8 cellular contexts compared by ENCODE assay signal in the genomic region with DNA sequence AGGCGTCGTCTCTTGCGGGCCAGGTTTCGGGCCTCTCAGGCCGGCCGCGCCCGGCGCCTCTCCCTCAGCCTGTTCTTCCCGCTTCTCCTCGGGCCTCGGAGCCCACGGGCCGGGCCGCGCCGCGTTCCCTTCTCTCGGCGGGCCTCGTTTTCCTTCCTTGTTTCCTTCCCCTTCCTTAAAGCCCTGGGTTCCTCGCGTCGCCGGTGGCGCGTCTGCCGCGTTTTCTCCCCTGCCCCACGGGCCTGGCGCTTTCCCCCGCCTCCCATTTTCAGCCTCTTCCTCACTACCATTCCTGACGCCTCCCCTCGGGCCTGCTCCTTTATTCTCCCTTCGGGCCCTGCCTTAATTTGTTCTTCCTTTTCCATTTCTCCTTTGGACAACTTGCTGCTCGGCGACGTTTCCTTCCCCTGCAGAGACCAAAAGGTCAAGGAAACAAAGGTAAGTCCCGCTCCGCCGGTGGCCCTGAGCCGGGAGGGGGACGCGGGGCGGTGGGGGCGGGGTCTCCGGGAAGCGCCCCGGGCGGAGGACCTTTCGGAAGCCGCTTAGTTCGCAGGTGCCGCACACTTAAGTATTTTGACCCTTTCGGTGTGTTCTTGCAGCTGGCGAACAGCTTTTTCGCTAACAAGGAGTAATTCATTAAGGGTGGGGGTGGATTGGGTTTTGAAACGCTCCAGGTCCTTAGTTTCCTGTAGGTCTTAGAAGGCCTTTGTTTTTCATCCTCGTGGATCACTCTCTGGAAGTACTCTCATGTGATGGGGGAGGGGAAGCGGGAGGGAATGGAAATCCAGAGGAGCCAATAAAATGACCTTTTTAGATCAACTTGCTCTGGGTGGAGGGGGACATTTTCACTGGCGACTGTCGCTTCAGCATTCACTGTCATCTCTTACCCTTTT. TPM values are rescaled to one million over a fixed set of nuclear protein-coding genes. Genes with fewer than 3 reads are reported as not detected.
DNase-seq lines count a peak whose midpoint lies in the region; ATAC-seq and TF ChIP-seq lines count a peak whose summit lies in the region.

No MANE protein-coding gene starts in this region.

- H3K79me2 ChIP-seq in MM.1S (ENCODE audit: low read length) = peaks cover 57% of the 10 kb centered on the region

- DNase-seq in D341Med (ENCODE audit: low spot score) = peak; percentile 78
- peak; percentile 86 for DNase-seq in MM.1S
- peak in 4 of 5 experiments; percentile 18 to 48 (median 30) for DNase-seq in T-helper 2 cell
- peak; percentile 26 to 57 (median 32) for DNase-seq in body of pancreas
- DNase-seq in iPS-NIHi11 (ENCODE audit: low spot score) = peak; percentile 86
- DNase-seq in stimulated activated CD4-positive, alpha-beta T cell treated with anti-CD3 and anti-CD28 coated beads, Interleukin-12 subunit alpha, Interleukin-12 subunit beta, amount 100 ng/mL, for 24 hours (ENCODE audit: low read depth in 2 of 2) = peak; percentile 17 to 32
- no peak for DNase-seq in inferior parietal cortex (ENCODE audit: extremely low spot score)

- H3K27me3 ChIP-seq in MM.1S (replicated peaks; ENCODE audit: insufficient read depth, low read length) (no peaks in the 10 kb centered on the region), body of pancreas (no peaks in the 10 kb centered on the region)

- peak overlapping the region; percentile 97 for H3K9ac ChIP-seq in MM.1S (ENCODE audit: low read length)

- peaks cover 29% of the 10 kb centered on the region for H4K20me1 ChIP-seq in MM.1S (ENCODE audit: insufficient read depth, low read length)

- peak overlapping the region; percentile 73 for H2AFZ ChIP-seq in MM.1S (ENCODE audit: low read length)

- no peaks in the 10 kb centered on the region for H3K9me2 ChIP-seq in MM.1S (replicated peaks; ENCODE audit: insufficient read depth, low read length)

- TF ChIP-seq POLR2A in body of pancreas (IDR thresholded peaks at IDR 0.05) = no peak

- H3K36me3 ChIP-seq in MM.1S (replicated peaks; ENCODE audit: insufficient read depth, low read length) (peaks cover 21% of the 10 kb centered on the region), body of pancreas (replicated peaks in 1 of 2; ENCODE audit: insufficient read depth in 1 of 2, low read depth in 2 of 2) (peaks cover 3 to 4% of the 10 kb centered on the region in 2 donors)

- H3K4me1 ChIP-seq in MM.1S (ENCODE audit: low read length) (peaks cover 27% of the 10 kb centered on the region), body of pancreas (peaks cover 48% of the 10 kb centered on the region)

- intact Hi-C loops in body of pancreas (cut with DNase I) = no loop called here

- ATAC-seq in GM21717 (IDR thresholded peaks at IDR 0.05; ENCODE audit: unreplicated experiment) (peak; percentile 3), body of pancreas (peak; percentile 7)

- peaks cover 16% of the 10 kb centered on the region for H3F3A ChIP-seq in MM.1S (ENCODE audit: insufficient read depth, low read length)

- H3K27ac ChIP-seq in MM.1S (ENCODE audit: low read length) (peak overlapping the region; percentile 90), body of pancreas (peak overlapping the region; percentile 92 to 96 (median 95))

- H3K4me3 ChIP-seq in MM.1S (ENCODE audit: low read length) = peak overlapping the region; percentile 97
- peak overlapping the region; percentile 98 to 99 for H3K4me3 ChIP-seq in body of pancreas

- H3K9me3 ChIP-seq in MM.1S (replicated peaks; ENCODE audit: insufficient read depth, low read length) (no peaks in the 10 kb centered on the region), body of pancreas (no peaks in the 10 kb centered on the region)

- TF ChIP-seq CTCF in MM.1S (IDR thresholded peaks at IDR 0.05; ENCODE audit: low read length) = no peak
- TF ChIP-seq CTCF in body of pancreas (IDR thresholded peaks at IDR 0.05) = no peak

- H3K4me2 ChIP-seq in MM.1S (ENCODE audit: low read depth, low read length) = peak overlapping the region; percentile 97

- WGBS in body of pancreas, 2 donors = 0 to 1% methylated on average over 47 to 62 of the region's 62 CpGs

RNA-seq across cellular contexts. Expression of a gene that starts 0.8 kb away (rescaled TPM):
- 10 to 100 TPM; 20.2 to 28.7 TPM for total RNA-seq in body of pancreas
